Comparison of ENCODE assay signal across 13 cellular contexts in the genomic region with DNA sequence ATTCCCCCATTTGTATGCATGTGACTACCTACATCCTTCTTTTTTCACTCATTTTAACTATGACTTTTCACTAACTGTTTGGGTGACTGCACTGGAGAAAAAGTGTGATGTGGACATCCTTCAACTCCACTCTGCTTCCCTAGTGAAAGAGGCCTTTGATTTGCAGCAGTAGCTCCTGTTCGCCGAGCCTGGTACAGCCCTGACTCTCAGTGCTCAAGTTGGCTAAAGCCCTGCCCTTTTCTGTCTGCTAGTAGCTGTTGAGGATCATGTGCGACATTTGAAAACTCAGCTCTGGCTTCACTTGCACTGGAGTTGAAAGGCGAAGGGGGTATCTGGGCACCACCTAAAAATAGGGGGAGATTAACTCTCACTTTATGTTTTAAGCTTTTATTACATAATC. TPM values are rescaled to one million over a fixed set of nuclear protein-coding genes. Genes with fewer than 3 reads are reported as not detected.
"Had no signal": no experiment of that assay in that cellular context is flagged by ENCODE, and none has a peak within 500 bp of the region (broad histone marks: within the 10 kb centered on the region; RNA-seq: fewer than 3 reads in every experiment).

No MANE protein-coding gene starts in this region.

- ATAC-seq: activated CD8-positive, alpha-beta T cell treated with anti-CD3 and anti-CD28 coated beads, Interleukin-2, amount 10 ng/mL, durations not matched to agents 7 days and 5 days; body of pancreas; foreskin keratinocyte; natural killer cell treated with Interleukin-12 subunit alpha and Interleukin-12 subunit beta and Interleukin-15 and Interleukin-18, amount 100 ng/mL, for 72 hours; Right ventricle myocardium inferior; stimulated activated effector memory CD8-positive, alpha-beta T cell treated with anti-CD3 and anti-CD28 coated beads, Interleukin-12 subunit alpha, Interleukin-12 subunit beta, amount 100 ng/mL, for 72 hours had no signal

- DNase-seq: activated CD4-positive, alpha-beta T cell treated with anti-CD3 and anti-CD28 coated beads for 48 hours; activated CD8-positive, alpha-beta memory T cell treated with anti-CD3 and anti-CD28 coated beads, Interleukin-2, amount 50 U/mL, for 48 hours; activated CD8-positive, alpha-beta T cell treated with anti-CD3 and anti-CD28 coated beads, Interleukin-2, amount 10 ng/mL, durations not matched to agents 7 days and 5 days; activated naive CD4-positive, alpha-beta T cell treated with Interleukin-2 at 50 U/mL for 16 hours; body of pancreas; foreskin keratinocyte; kidney glomerular epithelial cell; small intestine had no signal

- H3K27ac ChIP-seq: body of pancreas, foreskin keratinocyte, SK-N-MC had no signal

- H3K9me3 ChIP-seq: body of pancreas had no signal

- H3K27me3 ChIP-seq: body of pancreas, foreskin keratinocyte had no signal

- H3K4me3 ChIP-seq: body of pancreas, SK-N-MC had no signal

- H3K4me1 ChIP-seq: body of pancreas, foreskin keratinocyte had no signal

RNA-seq across cellular contexts. Expression of a gene that starts 42.1 kb away (rescaled TPM):
- total RNA-seq: activated CD8-positive, alpha-beta T cell treated with anti-CD3 and anti-CD28 coated beads, Interleukin-2, amount 10 ng/mL, durations not matched to agents 7 days and 5 days; natural killer cell treated with Interleukin-12 subunit alpha and Interleukin-12 subunit beta and Interleukin-15 and Interleukin-18, amount 100 ng/mL, for 72 hours; T-helper 1 cell treated with Interleukin-12 subunit alpha and Interleukin-12 subunit beta and Interleukin-4 antibody, amounts not matched to agents 30 ng/mL and 1 ng/mL, for 36 hours had no signal
- polyA plus RNA-seq: foreskin keratinocyte had no signal
